9 cellular contexts compared by ENCODE assay signal in the genomic region with DNA sequence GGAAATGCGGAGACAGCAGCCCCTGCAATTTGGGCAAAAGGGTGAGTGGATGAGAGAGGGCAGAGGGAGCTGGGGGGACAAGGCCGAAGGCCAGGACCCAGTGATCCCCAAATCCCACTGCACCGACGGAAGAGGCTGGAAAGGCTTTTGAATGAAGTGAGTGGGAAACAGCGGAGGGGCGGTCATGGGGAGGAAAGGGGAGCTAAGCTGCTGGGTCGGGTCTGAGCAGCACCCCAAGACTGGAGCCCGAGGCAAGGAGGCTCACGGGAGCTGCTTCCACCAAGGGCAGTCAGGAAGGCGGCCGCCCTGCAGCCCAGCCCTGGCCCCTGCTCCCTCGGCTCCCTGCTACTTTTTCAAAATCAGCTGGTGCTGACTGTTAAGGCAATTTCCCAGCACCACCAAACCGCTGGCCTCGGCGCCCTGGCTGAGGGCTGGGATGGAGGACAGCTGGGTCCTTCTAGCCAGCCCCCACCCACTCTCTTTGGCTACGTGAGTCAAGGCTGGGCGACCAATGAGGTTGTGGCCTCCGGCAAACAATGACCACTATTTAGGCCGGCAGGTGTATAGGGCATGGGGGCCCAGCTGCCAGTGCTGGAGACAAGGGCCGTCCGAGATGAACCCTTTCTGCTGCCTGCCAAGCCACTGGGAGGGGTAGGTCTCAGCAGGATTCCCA. TPM values are rescaled to one million over a fixed set of nuclear protein-coding genes. Genes with fewer than 3 reads are reported as not detected.
DNase-seq lines count a peak whose midpoint lies in the region; ATAC-seq and TF ChIP-seq lines count a peak whose summit lies in the region.
"Had no signal": no experiment of that assay in that cellular context is flagged by ENCODE, and none has a peak within 500 bp of the region (broad histone marks: within the 10 kb centered on the region; RNA-seq: fewer than 3 reads in every experiment).

No MANE protein-coding gene starts in this region.

- H3K27ac ChIP-seq in Peyer's patch (peak overlapping the region; percentile 68 to 85 (median 72)), esophagus squamous epithelium (peak overlapping the region; percentile 78 to 89 (median 86))

- peak; percentile 27 for ATAC-seq in omental fat pad (ENCODE audit: low FRiP score)

- H3K27me3 ChIP-seq in BJ (ENCODE audit: control insufficient read depth, insufficient read depth, low read length) (no peaks in the 10 kb centered on the region), Peyer's patch (no peaks in the 10 kb centered on the region), esophagus squamous epithelium (no peaks in the 10 kb centered on the region)

- DNase-seq in BJ (ENCODE audit: low read depth) (no peak), Peyer's patch (no peak), esophagus squamous epithelium (lab: John Stamatoyannopoulos, UW) (no peak), omental fat pad (ENCODE audit: low spot score) (no peak), NCI-H128 (lab: John Stamatoyannopoulos, UW; ENCODE audit: unreplicated experiment) (no peak), UCSD-AML1 (lab: John Stamatoyannopoulos, UW; ENCODE audit: unreplicated experiment) (no peak), iPS-NIHi11 (ENCODE audit: low spot score) (no peak), NCI-H1694 (lab: John Stamatoyannopoulos, UW) (no peak)
- DNase-seq: NCI-H446 had no signal

- intact Hi-C loops in esophagus squamous epithelium (cut with DNase I), result no loop called here

- CTCF ChIA-PET in BJ (lab: Yijun Ruan, JAX), result interaction anchor here (0.9 to 2.6 kb wide), 8 partner anchors 9 to 103 kb away, joined by 3 to 16 read pairs (median 4); no protein-coding TSS in a partner anchor

- WGBS in esophagus squamous epithelium, 2 donors, result 57 to 67% methylated on average over 10 to 12 of the region's 21 CpGs

- no peaks in the 10 kb centered on the region for H3K36me3 ChIP-seq in BJ (ENCODE audit: control insufficient read depth, insufficient read depth, low read length)
- no peaks in the 10 kb centered on the region for H3K36me3 ChIP-seq in Peyer's patch
- H3K36me3 ChIP-seq in esophagus squamous epithelium, result no peaks in the 10 kb centered on the region

- H3K4me3 ChIP-seq in BJ (ENCODE audit: low read depth, low read length) (peak overlapping the region; percentile 57), Peyer's patch (peak overlapping the region; percentile 28 to 47 (median 38)), esophagus squamous epithelium (peak overlapping the region; percentile 19 to 61 (median 38))

- TF ChIP-seq POLR2A in Peyer's patch (IDR thresholded peaks at IDR 0.05), result no peak
- no peak for TF ChIP-seq POLR2A in esophagus squamous epithelium (IDR thresholded peaks at IDR 0.05)

- H3K4me1 ChIP-seq in Peyer's patch, result peaks cover 15 to 40% (median 22%) of the 10 kb centered on the region in 4 donors
- peaks cover 37 to 83% (median 60%) of the 10 kb centered on the region in 3 donors for H3K4me1 ChIP-seq in esophagus squamous epithelium

- H3K9me3 ChIP-seq in Peyer's patch (no peaks in the 10 kb centered on the region), esophagus squamous epithelium (no peaks in the 10 kb centered on the region)

- POLR2A ChIA-PET in BJ (lab: Charles Lee), result interaction anchor here (0.5 to 1.7 kb wide), 3 partner anchors 12 to 26 kb away, joined by 3 to 19 read pairs (median 5); no protein-coding TSS in a partner anchor

- no peak for TF ChIP-seq CTCF in BJ (IDR thresholded peaks at IDR 0.05; ENCODE audit: insufficient read depth, low read depth, low read length)
- no peak for TF ChIP-seq CTCF in Peyer's patch (IDR thresholded peaks at IDR 0.05)
- TF ChIP-seq CTCF in esophagus squamous epithelium (IDR thresholded peaks at IDR 0.05), result no peak
- no peak for TF ChIP-seq CTCF in omental fat pad (IDR thresholded peaks at IDR 0.05)

RNA-seq across cellular contexts. Expression of gene SERPINF1, which starts 0.5 kb away (rescaled TPM):
- 174 and 221 TPM in 2 replicates for polyA plus RNA-seq in BJ (2011; rRNA removed)
- polyA minus RNA-seq in BJ (2011; rRNA and poly(A)+ RNA removed), result 23.8 and 25.7 TPM in 2 replicates
- 100 to 1,000 TPM in 1 of 4 donors, 10 to 100 TPM in 3; 28.7 to 306 (median 81.6) TPM for total RNA-seq in Peyer's patch
- 100 to 1,000 TPM in 2 of 4 donors, 10 to 100 TPM in 2; 26.6 to 351 (median 80.6) TPM for total RNA-seq in esophagus squamous epithelium
- total RNA-seq in omental fat pad, result 1,000 to 10,000 TPM in 3 of 4 donors, 100 to 1,000 TPM in 1; 868 to 2,171 (median 1,171) TPM

RNA-seq across cellular contexts. Expression of gene SERPINF2, which starts 19.7 kb away (rescaled TPM):
- polyA plus RNA-seq in BJ (2011; rRNA removed), result 0.02 TPM in 1 of 2 replicates, not detected in the other
- 0.15 TPM in 1 of 2 replicates, not detected in the other for polyA minus RNA-seq in BJ (2011; rRNA and poly(A)+ RNA removed)
- total RNA-seq in Peyer's patch (1 to 10 TPM; 4.0 to 9.6 (median 5.6) TPM), esophagus squamous epithelium (1 to 10 TPM in 2 of 4 donors, under 1 TPM in 2; 0.22 to 7.1 (median 1.6) TPM), omental fat pad (10 to 100 TPM in 2 of 4 donors, 1 to 10 TPM in 2; 6.0 to 28.8 (median 9.1) TPM)

RNA-seq across cellular contexts. Expression of gene WDR81, which starts 37.9 kb away (rescaled TPM):
- polyA plus RNA-seq in BJ (2011; rRNA removed), result 3.0 and 4.8 TPM in 2 replicates
- polyA minus RNA-seq in BJ (2011; rRNA and poly(A)+ RNA removed), result 5.9 and 6.3 TPM in 2 replicates
- 10 to 100 TPM; 37.1 to 83.3 (median 59.2) TPM for total RNA-seq in Peyer's patch
- 10 to 100 TPM; 12.5 to 33.8 (median 21.1) TPM for total RNA-seq in esophagus squamous epithelium
- 10 to 100 TPM; 39.2 to 71.1 (median 49.8) TPM for total RNA-seq in omental fat pad

RNA-seq across cellular contexts. Expression of gene TLCD2, which starts 52.2 kb away (rescaled TPM):
- 2.5 and 3.9 TPM in 2 replicates for polyA plus RNA-seq in BJ (2011; rRNA removed)
- 2.6 and 3.4 TPM in 2 replicates for polyA minus RNA-seq in BJ (2011; rRNA and poly(A)+ RNA removed)
- total RNA-seq in Peyer's patch (10 to 100 TPM in 3 of 4 donors, 1 to 10 TPM in 1; 8.3 to 37.8 (median 19.5) TPM), esophagus squamous epithelium (1 to 10 TPM; 4.2 to 6.0 (median 5.6) TPM), omental fat pad (10 to 100 TPM in 3 of 4 donors, 1 to 10 TPM in 1; 7.1 to 16.5 (median 11.4) TPM)
